In genomic region chr19:1856345-1856697, GRCh38 we compare ENCODE assay signal across 8 cellular contexts. TPM values are rescaled to one million over a fixed set of nuclear protein-coding genes. Genes with fewer than 3 reads are reported as not detected.
A peak's percentile ranks its signal among the peaks of the same experiment; 100 is the strongest.
DNase-seq lines count a peak whose midpoint lies in the region; ATAC-seq, FAIRE-seq and TF ChIP-seq lines count a peak whose summit lies in the region.

No MANE protein-coding gene starts in this region.

- H2AK5ac ChIP-seq in H9 (ENCODE audit: insufficient read length, low read length), result no peak overlapping the region

- H3K14ac ChIP-seq in H9 (ENCODE audit: insufficient read depth, low read length), result no peak overlapping the region; the same call in 1 of the 2 replicates

- POLR2A ChIA-PET in WTC11 (lab: Charles Lee), result no interaction called here

- TF ChIP-seq CTCF in H9 (conservative IDR thresholded peaks at IDR 0.05), result no peak
- no peak for TF ChIP-seq CTCF in WTC11 (IDR thresholded peaks at IDR 0.05)

- no peak overlapping the region for H4K8ac ChIP-seq in H9 (replicated peaks; ENCODE audit: insufficient read length, low read depth, low read length)

- H3K27ac ChIP-seq in H9 (ENCODE audit: insufficient read length, low read depth, low read length), result no peak overlapping the region
- H3K27ac ChIP-seq in small intestine (ENCODE audit: low read depth in 1 of 2, low read length in 1 of 2), result peak overlapping the region; percentile 96 to 98

- peaks cover 10% of the 10 kb centered on the region for H3K23me2 ChIP-seq in H9 (ENCODE audit: insufficient read length, low read depth, low read length, poor library complexity, severe bottlenecking)

- H2AFZ ChIP-seq in H9 (ENCODE audit: low read length), result no peak overlapping the region

- no peaks in the 10 kb centered on the region for H3K9me3 Mint-ChIP-seq in H9
- H3K9me3 Mint-ChIP-seq in WTC11, result no peaks in the 10 kb centered on the region

- peaks cover 28% of the 10 kb centered on the region; the same call in 1 of the 2 replicates for H3K79me2 ChIP-seq in H9 (ENCODE audit: insufficient read depth, low read length)

- H3K4me1 Mint-ChIP-seq in H9, result peaks cover 39 to 72% of the 10 kb centered on the region in 2 experiments
- peaks cover 49% of the 10 kb centered on the region for H3K4me1 Mint-ChIP-seq in WTC11

- no peak overlapping the region for H3K23ac ChIP-seq in H9 (ENCODE audit: insufficient read length, low read depth, low read length)

- H3K27ac Mint-ChIP-seq in H9 (peak overlapping the region in 1 of 3 experiments; percentile 78; a peak in 1 of 7 replicates), WTC11 (no peak overlapping the region)

- WGBS in H9 (ENCODE audit: extremely low coverage, insufficient read length, low lambda C conversion rate), result no CpG with 5 or more reads among the region's 6 CpGs
- WGBS in small intestine, 3 donors, result 21 to 27% (median 25%) methylated on average over 6 of the region's 6 CpGs

- no peaks in the 10 kb centered on the region for H3K36me3 ChIP-seq in small intestine (ENCODE audit: control insufficient read depth in 2 of 2, insufficient read depth in 2 of 2, low read length in 2 of 2)

- H4K5ac ChIP-seq in H9 (ENCODE audit: insufficient read length, low read depth, low read length), result no peak overlapping the region

- FAIRE-seq in small intestine (lab: Jason Lieb, UNC), result no peak

- H3K79me1 ChIP-seq in H9 (ENCODE audit: insufficient read depth, low read depth, low read length, poor library complexity, severe bottlenecking), result peaks cover 13% of the 10 kb centered on the region

- no peak overlapping the region for H2BK15ac ChIP-seq in H9 (ENCODE audit: low read depth, low read length)

- H3K4me1 ChIP-seq in H9 (ENCODE audit: insufficient read depth, low read length), result peaks cover 7% of the 10 kb centered on the region; the same call in 1 of the 2 replicates
- peaks cover 27 to 35% of the 10 kb centered on the region in 2 donors for H3K4me1 ChIP-seq in small intestine (ENCODE audit: control insufficient read depth in 2 of 2, insufficient read depth in 1 of 2, low read depth in 1 of 2, low read length in 1 of 2)

- no peaks in the 10 kb centered on the region for H3K27me3 ChIP-seq in H9 (ENCODE audit: insufficient read depth, low read length)
- no peaks in the 10 kb centered on the region for H3K27me3 ChIP-seq in small intestine (ENCODE audit: control insufficient read depth in 2 of 2, insufficient read depth in 2 of 2, low read length in 2 of 2)

- no peak overlapping the region for H2BK20ac ChIP-seq in H9 (ENCODE audit: low read depth, low read length, poor library complexity, severe bottlenecking)

- no peaks in the 10 kb centered on the region for H3K9me3 ChIP-seq in H9 (ENCODE audit: control insufficient read depth, low read depth, low read length)
- no peaks in the 10 kb centered on the region for H3K9me3 ChIP-seq in small intestine (ENCODE audit: control insufficient read depth, low read depth)

- H3K27me3 Mint-ChIP-seq in H9 (ENCODE audit: low read depth) (peaks cover 2% of the 10 kb centered on the region), WTC11 (ENCODE audit: low read depth) (peaks cover 2% of the 10 kb centered on the region)

- H3K4me3 Mint-ChIP-seq in H9 (peak overlapping the region; percentile 40 to 56), WTC11 (peak overlapping the region; percentile 47)

- H2BK5ac ChIP-seq in H9 (ENCODE audit: insufficient read length, low read length), result no peak overlapping the region

- ATAC-seq in WTC11 (no peak), GM21360 (IDR thresholded peaks at IDR 0.05; ENCODE audit: unreplicated experiment) (no peak)

- H4K20me1 ChIP-seq in H9 (ENCODE audit: control insufficient read depth, insufficient read depth, insufficient read length), result no peaks in the 10 kb centered on the region

- H3T11ph ChIP-seq in H9 (ENCODE audit: low read length), result no peak overlapping the region

- no peak overlapping the region for H3K4ac ChIP-seq in H9 (ENCODE audit: low read depth, low read length)

- H3K18ac ChIP-seq in H9 (ENCODE audit: insufficient read length, low read depth, low read length), result no peak overlapping the region

- CTCF ChIA-PET in WTC11 (lab: Charles Lee), result interaction anchor here (1.8 to 8.2 kb wide), 6 partner anchors 13 to 184 kb away, joined by 4 to 70 read pairs (median 6); no protein-coding TSS in a partner anchor

- no peak overlapping the region for H3K56ac ChIP-seq in H9 (ENCODE audit: insufficient read length, low read depth, low read length)

- peak overlapping the region; percentile 35 for H3K4me2 ChIP-seq in H9 (ENCODE audit: insufficient read depth, insufficient read length, low read length)

- DNase-seq in H9 (no peak), WTC11 (ENCODE audit: low spot score) (no peak), germinal center (ENCODE audit: low spot score) (peak; percentile 36), small intestine (no peak), head of caudate nucleus (no peak), NCI-H187 (lab: John Stamatoyannopoulos, UW) (no peak), NCI-H128 (lab: John Stamatoyannopoulos, UW; ENCODE audit: unreplicated experiment) (no peak)

- peak overlapping the region; percentile 31 to 62 for H3K4me3 ChIP-seq in small intestine (ENCODE audit: low read depth in 1 of 2, low read length in 2 of 2)

- no peak overlapping the region for H4K91ac ChIP-seq in H9 (ENCODE audit: insufficient read length, low read depth, low read length)

- intact Hi-C loops in head of caudate nucleus (cut with DNase I), result no loop called here

- no peak overlapping the region for H2BK12ac ChIP-seq in H9 (ENCODE audit: insufficient read length, low read depth, low read length)

- H2BK120ac ChIP-seq in H9 (ENCODE audit: low read depth, low read length, poor library complexity, severe bottlenecking), result no peak overlapping the region

- H3K9ac ChIP-seq in H9 (ENCODE audit: extremely low read depth, insufficient read length, low read length), result no peak overlapping the region

- H3K36me3 Mint-ChIP-seq in H9 (ENCODE audit: insufficient read depth in 1 of 3, low read depth in 3 of 3) (peaks cover 0 to 4% (median 0%) of the 10 kb centered on the region in 3 experiments; a peak in 2 of 7 replicates), WTC11 (no peaks in the 10 kb centered on the region)

TF ChIP-seq in WTC11, 78 proteins besides CTCF, POLR2A, EP300 and RAD21:
- TF ChIP-seq ESRRA (CRISPR knock-in tag; IDR thresholded peaks at IDR 0.05; ENCODE audit: borderline replicate concordance) (no peak), NFATC4 (CRISPR knock-in tag; IDR thresholded peaks at IDR 0.05) (no peak)

RNA-seq across cellular contexts. Expression of gene KLF16, which starts 7.1 kb away (rescaled TPM):
- total RNA-seq in H9 (2021), result 66.5 and 66.8 TPM in 2 replicates
- total RNA-seq in WTC11 (2021), result 54.4 to 64.0 TPM (median 55.4 TPM) in 3 replicates
- polyA plus RNA-seq in small intestine, result 10 to 100 TPM in 2 of 3 donors, 1 to 10 TPM in 1; 7.8 to 14.6 (median 13.3) TPM

RNA-seq across cellular contexts. Expression of gene REXO1, which starts 8.0 kb away (rescaled TPM):
- total RNA-seq in H9 (2021) (45.6 and 56.8 TPM in 2 replicates), WTC11 (2021) (48.9 to 61.1 TPM (median 50.1 TPM) in 3 replicates)
- polyA plus RNA-seq in small intestine, result 10 to 100 TPM; 18.4 to 31.8 (median 22.7) TPM

RNA-seq across cellular contexts. Expression of gene ABHD17A, which starts 29.0 kb away (rescaled TPM):
- 47.5 and 50.3 TPM in 2 replicates for total RNA-seq in H9 (2021)
- 55.0 to 60.7 TPM (median 57.3 TPM) in 3 replicates for total RNA-seq in WTC11 (2021)
- 10 to 100 TPM; 52.6 to 79.6 (median 71.3) TPM for polyA plus RNA-seq in small intestine

RNA-seq across cellular contexts. Expression of gene ATP8B3, which starts 44.2 kb away (rescaled TPM):
- total RNA-seq in H9 (2021) (8.7 and 9.6 TPM in 2 replicates), WTC11 (2021) (5.5 to 8.2 TPM (median 8.0 TPM) in 3 replicates)
- polyA plus RNA-seq in small intestine, result under 1 TPM in 2 of 3 donors, not detected in 1; 0.45 to 0.52 TPM

RNA-seq across cellular contexts. Expression of gene ADAT3, which starts 48.9 kb away (rescaled TPM):
- total RNA-seq in H9 (2021) (12.2 and 12.9 TPM in 2 replicates), WTC11 (2021) (15.0 to 20.3 TPM (median 15.9 TPM) in 3 replicates)
- polyA plus RNA-seq in small intestine, result 10 to 100 TPM; 10.4 to 38.1 (median 35.8) TPM
